ENCODE assay signal across 21 cellular contexts in genomic region chrX:3550871-3551270, GRCh38.
"Had no signal": no experiment of that assay in that cellular context is flagged by ENCODE, and none has a peak within 500 bp of the region (broad histone marks: within the 10 kb centered on the region; RNA-seq: fewer than 3 reads in every experiment).

No MANE protein-coding gene starts in this region.

- H3K4me1 ChIP-seq: esophagus muscularis mucosa, foreskin keratinocyte, gastroesophageal sphincter, left lung, lower lobe of right lung had no signal

- H3K4me3 ChIP-seq: coronary artery, dorsolateral prefrontal cortex, esophagus muscularis mucosa, gastroesophageal sphincter, heart right ventricle, left lung, lower lobe of right lung, mucosa of descending colon had no signal

- ATAC-seq: gastroesophageal sphincter; heart right ventricle; left cardiac atrium; left lung; left ventricle myocardium superior; lower lobe of right lung; naive thymus-derived CD4-positive, alpha-beta T cell; natural killer cell had no signal

- FAIRE-seq: endothelial cell of umbilical vein, frontal cortex, islet of Langerhans, keratinocyte had no signal

- DNase-seq: dorsolateral prefrontal cortex; effector CD4-positive, alpha-beta T cell; effector memory CD4-positive, alpha-beta T cell; foreskin keratinocyte; head of caudate nucleus; heart right ventricle; hippocampal formation; left cardiac atrium; left lung; left ventricle myocardium superior; lower lobe of right lung; naive thymus-derived CD4-positive, alpha-beta T cell; natural killer cell had no signal

- H3K27ac ChIP-seq: coronary artery, dorsolateral prefrontal cortex, esophagus muscularis mucosa, foreskin keratinocyte, gastroesophageal sphincter, heart right ventricle, left lung, lower lobe of right lung had no signal

- H3K36me3 ChIP-seq: esophagus muscularis mucosa, gastroesophageal sphincter, heart right ventricle, left lung, lower lobe of right lung had no signal

- H3K9me3 ChIP-seq: esophagus muscularis mucosa, gastroesophageal sphincter, heart right ventricle, left lung, lower lobe of right lung, mucosa of descending colon had no signal

- H3K27me3 ChIP-seq: esophagus muscularis mucosa, foreskin keratinocyte, gastroesophageal sphincter, heart right ventricle, left lung had no signal
